ENCODE assay signal across 17 cellular contexts in genomic region chr12:42163913-42164312, GRCh38.
"Had no signal": no experiment of that assay in that cellular context is flagged by ENCODE, and none has a peak within 500 bp of the region (broad histone marks: within the 10 kb centered on the region; RNA-seq: fewer than 3 reads in every experiment).

No MANE protein-coding gene starts in this region.

- ATAC-seq: activated CD4-positive, CD25-positive, alpha-beta regulatory T cell treated with anti-CD3 and anti-CD28 coated beads, Interleukin-2, amount 50 U/mL, for 24 hours; effector memory CD8-positive, alpha-beta T cell; stimulated activated naive CD8-positive, alpha-beta T cell treated with anti-CD3 and anti-CD28 coated beads, Interleukin-15, amount 100 ng/mL, for 72 hours had no signal

- H3K27me3 ChIP-seq: cardiac muscle cell, neural progenitor cell, right atrium auricular region, suprapubic skin had no signal

- H3K27ac Mint-ChIP-seq: activated naive CD4-positive, alpha-beta T cell treated with anti-CD3 and anti-CD28 coated beads, Interleukin-2, amount 10 ng/mL, durations not matched to agents 7 days and 5 days; neural progenitor cell; stimulated activated naive CD8-positive, alpha-beta T cell treated with anti-CD3 and anti-CD28 coated beads, Interleukin-15, amount 100 ng/mL, for 72 hours had no signal

- H3K9me3 ChIP-seq: prostate gland, right atrium auricular region, suprapubic skin had no signal

- H3K4me2 ChIP-seq: neural progenitor cell had no signal

- H3K4me1 ChIP-seq: prostate gland, suprapubic skin had no signal

- H3K27ac ChIP-seq: cardiac muscle cell, neural progenitor cell, prostate gland, right atrium auricular region, suprapubic skin had no signal

- H3K27me3 Mint-ChIP-seq: activated naive CD4-positive, alpha-beta T cell treated with anti-CD3 and anti-CD28 coated beads, Interleukin-2, amount 10 ng/mL, durations not matched to agents 7 days and 5 days; effector memory CD8-positive, alpha-beta T cell; stimulated activated naive CD8-positive, alpha-beta T cell treated with anti-CD3 and anti-CD28 coated beads, Interleukin-15, amount 100 ng/mL, for 72 hours had no signal

- H3K36me3 ChIP-seq: neural progenitor cell, prostate gland had no signal

- H3K4me3 Mint-ChIP-seq: activated naive CD4-positive, alpha-beta T cell treated with anti-CD3 and anti-CD28 coated beads, Interleukin-2, amount 10 ng/mL, durations not matched to agents 7 days and 5 days; effector memory CD8-positive, alpha-beta T cell; mesothelial cell of epicardium; neural progenitor cell; stimulated activated naive CD8-positive, alpha-beta T cell treated with anti-CD3 and anti-CD28 coated beads, Interleukin-15, amount 100 ng/mL, for 72 hours had no signal

- H3K4me1 Mint-ChIP-seq: neural progenitor cell had no signal

- H3K9me3 Mint-ChIP-seq: activated naive CD4-positive, alpha-beta T cell treated with anti-CD3 and anti-CD28 coated beads, Interleukin-2, amount 10 ng/mL, durations not matched to agents 7 days and 5 days; effector memory CD8-positive, alpha-beta T cell; stimulated activated naive CD8-positive, alpha-beta T cell treated with anti-CD3 and anti-CD28 coated beads, Interleukin-15, amount 100 ng/mL, for 72 hours had no signal

- H3K4me3 ChIP-seq: cardiac muscle cell, neural progenitor cell, prostate gland, right atrium auricular region, suprapubic skin had no signal

- DNase-seq: activated CD4-positive, alpha-beta T cell treated with anti-CD3 and anti-CD28 coated beads, Interleukin-2, amount 50 U/mL, for 1 hour; activated CD8-positive, alpha-beta memory T cell treated with anti-CD3 and anti-CD28 coated beads for 24 hours; activated CD8-positive, alpha-beta memory T cell treated with anti-CD3 and anti-CD28 coated beads, Interleukin-2, amount 50 U/mL, for 48 hours; activated effector memory CD4-positive, alpha-beta T cell treated with Interleukin-2 at 50 U/mL for 16 hours; activated naive CD4-positive, alpha-beta T cell treated with anti-CD3 and anti-CD28 coated beads, Interleukin-2, amount 10 ng/mL, durations not matched to agents 7 days and 5 days; activated T-cell treated with anti-CD3 and anti-CD28 coated beads, Interleukin-2, amount 50 U/mL, for 48 hours; effector memory CD8-positive, alpha-beta T cell; hippocampal formation; stimulated activated naive CD8-positive, alpha-beta T cell treated with anti-CD3 and anti-CD28 coated beads, Interleukin-15, amount 100 ng/mL, for 72 hours; trophoblast cell had no signal
